Comparison of ENCODE assay signal across 8 cellular contexts in the genomic region with DNA sequence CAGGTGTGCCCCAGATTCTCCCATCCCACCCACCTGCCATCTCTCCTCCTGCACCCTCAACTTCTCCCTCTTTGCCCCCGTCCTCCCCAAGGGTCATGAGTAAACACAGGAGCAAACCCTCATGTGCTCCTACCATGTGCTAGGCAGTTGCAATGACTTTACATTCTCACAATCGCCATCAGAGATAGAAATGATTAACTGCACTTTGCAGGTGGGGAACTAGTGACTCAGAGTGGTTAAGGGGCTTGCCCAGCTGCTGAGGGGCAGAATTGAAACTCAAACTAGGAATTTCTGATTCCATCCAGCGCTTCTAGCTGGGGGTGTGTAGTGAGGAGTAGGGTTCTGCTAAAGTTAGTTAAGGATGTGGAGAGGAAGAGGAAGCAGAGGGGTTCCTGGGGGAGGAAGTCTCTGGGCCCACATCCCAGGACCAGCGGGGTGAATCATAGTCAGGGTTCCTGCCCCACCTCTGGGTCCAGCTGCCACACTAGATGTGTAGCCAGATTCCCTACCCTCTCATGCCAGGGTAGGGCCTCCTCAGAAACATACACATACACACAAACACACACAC. TPM values are rescaled to one million over a fixed set of nuclear protein-coding genes. Genes with fewer than 3 reads are reported as not detected.
DNase-seq lines count a peak whose midpoint lies in the region; ATAC-seq and TF ChIP-seq lines count a peak whose summit lies in the region.
"Had no signal": no experiment of that assay in that cellular context is flagged by ENCODE, and none has a peak within 500 bp of the region (broad histone marks: within the 10 kb centered on the region; RNA-seq: fewer than 3 reads in every experiment).

No MANE protein-coding gene starts in this region.

- H3K27me3 Mint-ChIP-seq in T-helper 17 cell: no peaks in the 10 kb centered on the region
- no peaks in the 10 kb centered on the region for H3K27me3 Mint-ChIP-seq in CD4-positive, alpha-beta T cell

- POLR2A ChIA-PET in CD4-positive, alpha-beta T cell (lab: Charles Lee): no interaction called here

- peaks cover 21% of the 10 kb centered on the region for H3K4me1 ChIP-seq in upper lobe of right lung

- peaks cover 8% of the 10 kb centered on the region for H3K36me3 Mint-ChIP-seq in T-helper 17 cell (ENCODE audit: low read depth)
- H3K36me3 Mint-ChIP-seq in CD4-positive, alpha-beta T cell (ENCODE audit: low read depth): peaks cover 52% of the 10 kb centered on the region

- DNase-seq in T-helper 17 cell (no peak), glomerular endothelial cell (ENCODE audit: extremely low read depth, low read depth, low spot score) (peak; percentile 62), upper lobe of right lung (no peak), HPDE6-E6E7 (ENCODE audit: extremely low spot score) (no peak)
- DNase-seq in CD4-positive, alpha-beta T cell: no peak

- TF ChIP-seq CTCF in upper lobe of right lung (IDR thresholded peaks at IDR 0.05): no peak
- TF ChIP-seq CTCF in CD4-positive, alpha-beta T cell (IDR thresholded peaks at IDR 0.05): no peak

- H3K4me1 Mint-ChIP-seq in T-helper 17 cell: peaks cover 13% of the 10 kb centered on the region
- no peaks in the 10 kb centered on the region for H3K4me1 Mint-ChIP-seq in CD4-positive, alpha-beta T cell (ENCODE audit: low read depth)

- CTCF ChIA-PET in CD4-positive, alpha-beta T cell (lab: Charles Lee): no interaction called here

- H3K9me3 Mint-ChIP-seq in CD4-positive, alpha-beta T cell: no peaks in the 10 kb centered on the region

- no peaks in the 10 kb centered on the region for H3K27me3 ChIP-seq in upper lobe of right lung
- no peaks in the 10 kb centered on the region for H3K27me3 ChIP-seq in CD4-positive, alpha-beta T cell (ENCODE audit: control insufficient read depth, insufficient read depth, low read length)

- H3K4me3 Mint-ChIP-seq in T-helper 17 cell: no peak overlapping the region
- no peak overlapping the region for H3K4me3 Mint-ChIP-seq in CD4-positive, alpha-beta T cell

- TF ChIP-seq POLR2A in GM18951 (IDR thresholded peaks at IDR 0.05; ENCODE audit: extremely low read depth, insufficient read depth, insufficient read length): peak; percentile 28

- intact Hi-C loops in upper lobe of right lung (cut with DNase I): no loop called here
- intact Hi-C loops in CD4-positive, alpha-beta T cell (cut with DNase I, micrococcal nuclease): loop anchor here in 1 of 2 experiments (1.0 kb wide), 1 partner anchor 20 kb away; no protein-coding TSS in a partner anchor

- H3K27ac Mint-ChIP-seq in T-helper 17 cell: peak overlapping the region; percentile 57
- H3K27ac Mint-ChIP-seq in CD4-positive, alpha-beta T cell: no peak overlapping the region

- H3K36me3 ChIP-seq in upper lobe of right lung: peaks cover 46% of the 10 kb centered on the region

- ATAC-seq in HG02884 (IDR thresholded peaks at IDR 0.05; ENCODE audit: unreplicated experiment) (peak; percentile 78), T-helper 17 cell (peak; percentile 16), upper lobe of right lung (peak; percentile 71)
- ATAC-seq in CD4-positive, alpha-beta T cell (ENCODE audit: poor library complexity): no peak

- in situ Hi-C loops in GM18951 (cut with MboI; ENCODE audit: low sequenced_read_pairs, unreplicated experiment): no loop called here

- peak overlapping the region; percentile 21 for H3K27ac ChIP-seq in upper lobe of right lung
- H3K27ac ChIP-seq in CD4-positive, alpha-beta T cell (ENCODE audit: low read depth, low read length): no peak overlapping the region
- H3K27ac ChIP-seq: SK-N-MC had no signal

- H3K9me3 ChIP-seq in T-helper 17 cell (ENCODE audit: control insufficient read depth, low read length, poor library complexity, severe bottlenecking): no peaks in the 10 kb centered on the region
- no peaks in the 10 kb centered on the region for H3K9me3 ChIP-seq in upper lobe of right lung
- no peaks in the 10 kb centered on the region for H3K9me3 ChIP-seq in CD4-positive, alpha-beta T cell (ENCODE audit: control insufficient read depth, low read length)

- no peak overlapping the region for H3K4me3 ChIP-seq in upper lobe of right lung
- H3K4me3 ChIP-seq: SK-N-MC had no signal

RNA-seq across cellular contexts. Expression of a gene that starts 16.0 kb away (rescaled TPM):
- total RNA-seq in T-helper 17 cell (under 1 TPM; 0.55 to 0.92 TPM), glomerular endothelial cell (not detected in 2 replicates), upper lobe of right lung (not detected)
- total RNA-seq in CD4-positive, alpha-beta T cell: 1 to 10 TPM in 1 of 2 experiments, under 1 TPM in 1; 0.53 to 1.1 TPM

RNA-seq across cellular contexts. Expression of a gene that starts 20.5 kb away (rescaled TPM):
- 10 to 100 TPM; 12.1 to 13.8 TPM for total RNA-seq in T-helper 17 cell
- 29.7 and 32.8 TPM in 2 replicates for total RNA-seq in glomerular endothelial cell
- 117 TPM for total RNA-seq in upper lobe of right lung
- 1 to 10 TPM; 6.9 to 7.3 TPM for total RNA-seq in CD4-positive, alpha-beta T cell

RNA-seq across cellular contexts. Expression of a gene that starts 25.5 kb away (rescaled TPM):
- total RNA-seq in T-helper 17 cell (not detected), glomerular endothelial cell (not detected in 2 replicates), upper lobe of right lung (not detected)
- total RNA-seq in CD4-positive, alpha-beta T cell: not detected

RNA-seq across cellular contexts. Expression of a gene that starts 53.9 kb away (rescaled TPM):
- total RNA-seq in T-helper 17 cell: under 1 TPM in 1 of 2 donors, not detected in 1; 0.23 TPM
- 0.23 and 1.5 TPM in 2 replicates for total RNA-seq in glomerular endothelial cell
- 3.2 TPM for total RNA-seq in upper lobe of right lung
- total RNA-seq in CD4-positive, alpha-beta T cell: under 1 TPM; 0.17 to 0.19 TPM
